In the genomic region with DNA sequence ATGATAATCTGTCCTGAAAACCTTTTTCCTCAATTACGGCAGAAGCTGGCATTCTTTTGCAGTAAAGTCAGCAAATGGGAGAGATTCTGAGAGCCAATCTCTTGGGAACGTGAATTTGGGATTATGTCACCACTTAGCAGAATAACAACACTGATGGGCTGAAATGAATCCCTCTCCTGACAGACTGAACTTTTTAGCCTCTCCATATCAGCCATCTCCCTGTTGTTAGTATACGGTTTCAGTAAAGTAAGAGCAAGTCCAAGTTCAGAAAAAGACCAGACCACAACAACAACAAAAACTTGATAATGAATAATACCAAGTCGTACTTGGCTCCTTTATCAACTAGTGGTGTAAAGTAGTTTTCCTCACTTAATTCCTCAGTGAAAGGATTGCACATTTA, we compare ENCODE assay signal across 22 cellular contexts.
"Had no signal": no experiment of that assay in that cellular context is flagged by ENCODE, and none has a peak within 500 bp of the region (broad histone marks: within the 10 kb centered on the region; RNA-seq: fewer than 3 reads in every experiment).

No MANE protein-coding gene starts in this region.

- H3K36me3 ChIP-seq: esophagus muscularis mucosa, gastroesophageal sphincter, pancreas, right lobe of liver, tibial nerve, upper lobe of right lung, vagina had no signal

- H3K9me3 ChIP-seq: esophagus muscularis mucosa, gastroesophageal sphincter, pancreas, psoas muscle, right lobe of liver, testis, tibial nerve, upper lobe of right lung, vagina had no signal

- H3K27ac ChIP-seq: epithelial cell of prostate, esophagus muscularis mucosa, gastroesophageal sphincter, pancreas, psoas muscle, right lobe of liver, testis, tibial nerve, upper lobe of right lung, vagina had no signal

- ATAC-seq: gastroesophageal sphincter; left lobe of liver; natural killer cell treated with Interleukin-12 subunit alpha and Interleukin-12 subunit beta and Interleukin-15 and Interleukin-18, amount 100 ng/mL, for 72 hours; pancreas; psoas muscle; right lobe of liver; stimulated activated naive B cell treated with anti-CD40 and anti-IgM and Interleukin-4, amounts not matched to agents 10 μg/mL and 1 μg/mL and 100 μg/mL, for 72 hours; stimulated activated naive CD8-positive, alpha-beta T cell treated with anti-CD3 and anti-CD28 coated beads, Interleukin-15, amount 100 ng/mL, for 72 hours; upper lobe of right lung had no signal

- H3K4me3 ChIP-seq: esophagus muscularis mucosa, gastroesophageal sphincter, pancreas, psoas muscle, right lobe of liver, testis, tibial nerve, upper lobe of right lung, vagina had no signal

- DNase-seq: effector memory CD4-positive, alpha-beta T cell; glutamatergic neuron; islet precursor cell; midbrain; occipital lobe; pancreas; psoas muscle; retina; right lobe of liver; stimulated activated CD4-positive, alpha-beta T cell treated with anti-CD3 and anti-CD28 coated beads, Interleukin-2, amount 100 ng/mL, for 24 hours; stimulated activated CD4-positive, alpha-beta T cell treated with anti-CD3 and anti-CD28 coated beads, Interleukin-4, amount 100 ng/mL, for 4 hours; stimulated activated naive B cell treated with anti-CD40 and anti-IgM and Interleukin-4, amounts not matched to agents 10 μg/mL and 1 μg/mL and 100 μg/mL, for 72 hours; stimulated activated naive CD8-positive, alpha-beta T cell treated with anti-CD3 and anti-CD28 coated beads, Interleukin-15, amount 100 ng/mL, for 72 hours; testis; upper lobe of right lung had no signal

- H3K4me1 ChIP-seq: esophagus muscularis mucosa, gastroesophageal sphincter, pancreas, psoas muscle, right lobe of liver, testis, tibial nerve, upper lobe of right lung, vagina had no signal

- H3K27me3 ChIP-seq: esophagus muscularis mucosa, gastroesophageal sphincter, pancreas, right lobe of liver, testis, tibial nerve, upper lobe of right lung, vagina had no signal
